14 cellular contexts compared by ENCODE assay signal in genomic region chr2:20151116-20151571, GRCh38.
DNase-seq lines count a peak whose midpoint lies in the region; ATAC-seq and TF ChIP-seq lines count a peak whose summit lies in the region.
"Had no signal": no experiment of that assay in that cellular context is flagged by ENCODE, and none has a peak within 500 bp of the region (broad histone marks: within the 10 kb centered on the region; RNA-seq: fewer than 3 reads in every experiment).

No MANE protein-coding gene starts in this region.

- in situ Hi-C loops in GM13976 (cut with MboI; ENCODE audit: low sequenced_read_pairs, unreplicated experiment): no loop called here

- no peak for TF ChIP-seq CTCF in GM13976 (IDR thresholded peaks at IDR 0.05; ENCODE audit: borderline replicate concordance, control extremely low read depth, extremely low read depth, insufficient read depth, missing control alignments)

- peak; percentile 60 for ATAC-seq in GM21576 (IDR thresholded peaks at IDR 0.05; ENCODE audit: unreplicated experiment)
- peak; percentile 72 for ATAC-seq in HG03342 (IDR thresholded peaks at IDR 0.05; ENCODE audit: unreplicated experiment)
- ATAC-seq in GM18517 (IDR thresholded peaks at IDR 0.05; ENCODE audit: unreplicated experiment): no peak
- ATAC-seq in GM18873 (IDR thresholded peaks at IDR 0.05; ENCODE audit: low FRiP score, unreplicated experiment): no peak
- ATAC-seq: psoas muscle had no signal

- DNase-seq in GM13976 (ENCODE audit: low spot score): peak; percentile 60
- peak; percentile 45 for DNase-seq in islet precursor cell
- DNase-seq in dedifferentiated amniotic fluid mesenchymal stem cell (ENCODE audit: extremely low spot score): no peak
- no peak for DNase-seq in EL
- DNase-seq: amniotic stem cell; effector memory CD4-positive, alpha-beta T cell; GM23248; NCI-H1417 treated with DMSO at 0.1 percent for 48 hours; psoas muscle; substantia nigra had no signal

Comparison
In these comparisons a context has a peak if more than half of its experiments do, and no peak if none do; other contexts are left out.
1. DNase-seq: peak in GM13976 (single experiment) and islet precursor cell (single experiment); none in dedifferentiated amniotic fluid mesenchymal stem cell (single experiment) and EL (single experiment).
2. ATAC-seq: peak in GM21576 (single experiment) and HG03342 (single experiment); none in GM18517 (single experiment) and GM18873 (single experiment).